In genomic region chr2:119349289-119349688, GRCh38 we compare ENCODE assay signal across 22 cellular contexts. TPM values are rescaled to one million over a fixed set of nuclear protein-coding genes. Genes with fewer than 3 reads are reported as not detected.
DNase-seq lines count a peak whose midpoint lies in the region; ATAC-seq, FAIRE-seq and TF ChIP-seq lines count a peak whose summit lies in the region.
"Had no signal": no experiment of that assay in that cellular context is flagged by ENCODE, and none has a peak within 500 bp of the region (broad histone marks: within the 10 kb centered on the region; RNA-seq: fewer than 3 reads in every experiment).

No MANE protein-coding gene starts in this region.

- no CpG with 5 or more reads among the region's 6 CpGs for WGBS in neuronal stem cell (ENCODE audit: extremely low coverage in 2 of 2, insufficient read length in 2 of 2, insufficient replicate concordance in 1 of 2), 2 donors
- WGBS in mesendoderm (ENCODE audit: extremely low coverage, insufficient coverage, low lambda C conversion rate): no CpG with 5 or more reads among the region's 6 CpGs

- H3K9ac ChIP-seq in neuronal stem cell (ENCODE audit: low read depth, low read length, poor library complexity) (no peak overlapping the region), mesendoderm (ENCODE audit: low read length) (no peak overlapping the region)
- H3K9ac ChIP-seq: KMS-11 had no signal

- H2BK120ac ChIP-seq in neuronal stem cell (ENCODE audit: low read depth, low read length) (peak overlapping the region; percentile 72), mesendoderm (ENCODE audit: low read depth, low read length) (no peak overlapping the region)

- no peak overlapping the region for H4K91ac ChIP-seq in neuronal stem cell (ENCODE audit: low read depth, low read length, poor library complexity)

- no peak for TF ChIP-seq POLR2A in GM12892 (IDR thresholded peaks at IDR 0.05; ENCODE audit: low read depth, low read length)

- H3K4ac ChIP-seq in neuronal stem cell (ENCODE audit: low read length): no peak overlapping the region
- no peak overlapping the region for H3K4ac ChIP-seq in mesendoderm (ENCODE audit: low read depth, low read length)

- H2BK12ac ChIP-seq in neuronal stem cell (ENCODE audit: low read length): no peak overlapping the region

- H3K18ac ChIP-seq in neuronal stem cell (ENCODE audit: low read length) (peak overlapping the region; percentile 57), mesendoderm (ENCODE audit: low read length) (no peak overlapping the region)

- no peak for TF ChIP-seq CTCF in RWPE1 (conservative IDR thresholded peaks at IDR 0.05; ENCODE audit: low read depth)

- H3K36me3 ChIP-seq in neuronal stem cell (replicated peaks in 1 of 2; ENCODE audit: control insufficient read depth in 2 of 2, insufficient read depth in 2 of 2, low read length in 2 of 2) (no peaks in the 10 kb centered on the region), mesendoderm (ENCODE audit: control insufficient read depth, insufficient read depth, low read length) (no peaks in the 10 kb centered on the region)

- H3K79me1 ChIP-seq in neuronal stem cell (ENCODE audit: low read depth, low read length) (peaks cover 2% of the 10 kb centered on the region), mesendoderm (ENCODE audit: low read length) (no peaks in the 10 kb centered on the region)

- CTCF ChIA-PET in RWPE1 (lab: Yijun Ruan, JAX): no interaction called here

- no peak overlapping the region for H3K14ac ChIP-seq in neuronal stem cell (ENCODE audit: low read length)

- H2AFZ ChIP-seq in neuronal stem cell (ENCODE audit: low read length): no peak overlapping the region

- H3K27ac ChIP-seq in RWPE1 (peak overlapping the region; percentile 50), neuronal stem cell (replicated peaks; ENCODE audit: low read length) (no peak overlapping the region), mesendoderm (ENCODE audit: low read depth, low read length) (no peak overlapping the region)
- H3K27ac ChIP-seq: KMS-11 had no signal

- no peaks in the 10 kb centered on the region for H3K9me3 ChIP-seq in neuronal stem cell (replicated peaks in 1 of 2; ENCODE audit: control insufficient read depth in 2 of 2, insufficient read depth in 1 of 2, low read depth in 1 of 2, low read length in 2 of 2)

- FAIRE-seq in GM12892 (lab: Jason Lieb, UNC): peak; percentile 5

- H3K27me3 ChIP-seq in neuronal stem cell (ENCODE audit: control insufficient read depth in 3 of 3, insufficient read depth in 3 of 3, low read depth in 1 of 3, low read length in 3 of 3): no peaks in the 10 kb centered on the region
- H3K27me3 ChIP-seq in mesendoderm (ENCODE audit: insufficient read depth, low read length, poor library complexity): no peaks in the 10 kb centered on the region

- H2BK15ac ChIP-seq in neuronal stem cell (ENCODE audit: low read length) (no peak overlapping the region), mesendoderm (replicated peaks; ENCODE audit: low read depth) (no peak overlapping the region)

- no peak for DNase-seq in GM12892 (ENCODE audit: insufficient read length)
- peak; percentile 15 for DNase-seq in RWPE1 (ENCODE audit: low spot score)
- no peak for DNase-seq in neuronal stem cell (ENCODE audit: low spot score)
- no peak for DNase-seq in mesendoderm
- no peak for DNase-seq in HT-29 (ENCODE audit: low spot score)
- no peak for DNase-seq in activated CD4-positive, alpha-beta T cell treated with anti-CD3 and anti-CD28 coated beads, Interleukin-2, amount 50 U/mL, for 4 hours
- DNase-seq: ACHN; Calu3; CD4-positive, CD25-positive, alpha-beta regulatory T cell; DND-41; GF-D8; HFFc6; MM.1S; NCI-H2029; NCI-H345; NCI-H69; NK-92 treated with Interleukin-12 subunit alpha and Interleukin-12 subunit beta, amount 100 ng/mL, for 24 hours; OCI-M1 had no signal

- H3K4me3 ChIP-seq in neuronal stem cell (ENCODE audit: low read length in 2 of 2) (no peak overlapping the region), mesendoderm (ENCODE audit: low read length) (no peak overlapping the region)

- H3K23ac ChIP-seq in neuronal stem cell (ENCODE audit: low read depth, low read length, poor library complexity) (no peak overlapping the region), mesendoderm (ENCODE audit: low read length) (no peak overlapping the region)

- ATAC-seq in esophagus mucosa (peak; percentile 95), HG03520 (IDR thresholded peaks at IDR 0.05; ENCODE audit: unreplicated experiment) (no peak)
- ATAC-seq: SK-N-SH treated with all-trans-retinoic acid at 6 μM for 48 hours had no signal

- H3K4me2 ChIP-seq in neuronal stem cell (ENCODE audit: insufficient read depth, low read length, poor library complexity, severe bottlenecking) (no peak overlapping the region), mesendoderm (ENCODE audit: low read length) (no peak overlapping the region)
- H3K4me2 ChIP-seq: KMS-11 had no signal

- H4K5ac ChIP-seq in mesendoderm (ENCODE audit: low read length): no peak overlapping the region

- H3K56ac ChIP-seq in mesendoderm (ENCODE audit: low read length): no peak overlapping the region

- H4K8ac ChIP-seq in neuronal stem cell (ENCODE audit: low read depth, low read length) (peak overlapping the region; percentile 17), mesendoderm (ENCODE audit: low read depth, low read length) (no peak overlapping the region)

- H2BK5ac ChIP-seq in neuronal stem cell (ENCODE audit: low read length) (no peak overlapping the region), mesendoderm (ENCODE audit: low read length) (no peak overlapping the region)

- H2AK5ac ChIP-seq in neuronal stem cell (ENCODE audit: low read depth, low read length): no peak overlapping the region
- no peak overlapping the region for H2AK5ac ChIP-seq in mesendoderm (ENCODE audit: low read length)

- POLR2A ChIA-PET in RWPE1 (lab: Yijun Ruan, JAX; ENCODE audit: low non-redundant PET): no interaction called here

- peaks cover 0 to 4% of the 10 kb centered on the region in 2 donors for H3K4me1 ChIP-seq in neuronal stem cell (ENCODE audit: control insufficient read depth in 2 of 2, insufficient read depth in 1 of 2, low read depth in 1 of 2, low read length in 2 of 2)
- H3K4me1 ChIP-seq in mesendoderm (ENCODE audit: control insufficient read depth, low read depth, low read length): peaks cover 2% of the 10 kb centered on the region

- H3K79me2 ChIP-seq in mesendoderm (ENCODE audit: control insufficient read depth, insufficient read depth, low read length): no peaks in the 10 kb centered on the region

RNA-seq across cellular contexts. Expression of gene C2orf76, which starts 17.3 kb away (rescaled TPM):
- 19.7 TPM for polyA plus RNA-seq in GM12892 (2012; ENCODE audit: missing spikeins)
- total RNA-seq in esophagus mucosa: 8.0 TPM
- 20.8 TPM for polyA plus RNA-seq in neuronal stem cell (2013, experiment 1 of 2)
- 21.6 TPM for polyA plus RNA-seq in neuronal stem cell (2013, experiment 2 of 2)
- polyA plus RNA-seq in mesendoderm (2013, experiment 1 of 2): 11.7 TPM
- polyA plus RNA-seq in mesendoderm (2013, experiment 2 of 2): 13.8 TPM
- total RNA-seq in HT-29 (2014; rRNA removed; shearing (Covaris generic)): 0.25 and 2.8 TPM in 2 replicates

RNA-seq across cellular contexts. Expression of gene DBI, which starts 17.5 kb away (rescaled TPM):
- polyA plus RNA-seq in GM12892 (2012; ENCODE audit: missing spikeins): 607 TPM
- total RNA-seq in esophagus mucosa: 337 TPM
- polyA plus RNA-seq in neuronal stem cell (2013, experiment 1 of 2): 678 TPM
- polyA plus RNA-seq in neuronal stem cell (2013, experiment 2 of 2): 678 TPM
- polyA plus RNA-seq in mesendoderm (2013, experiment 1 of 2): 730 TPM
- polyA plus RNA-seq in mesendoderm (2013, experiment 2 of 2): 718 TPM
- 152 and 179 TPM in 2 replicates for total RNA-seq in HT-29 (2014; rRNA removed; shearing (Covaris generic))
